In the genomic region with DNA sequence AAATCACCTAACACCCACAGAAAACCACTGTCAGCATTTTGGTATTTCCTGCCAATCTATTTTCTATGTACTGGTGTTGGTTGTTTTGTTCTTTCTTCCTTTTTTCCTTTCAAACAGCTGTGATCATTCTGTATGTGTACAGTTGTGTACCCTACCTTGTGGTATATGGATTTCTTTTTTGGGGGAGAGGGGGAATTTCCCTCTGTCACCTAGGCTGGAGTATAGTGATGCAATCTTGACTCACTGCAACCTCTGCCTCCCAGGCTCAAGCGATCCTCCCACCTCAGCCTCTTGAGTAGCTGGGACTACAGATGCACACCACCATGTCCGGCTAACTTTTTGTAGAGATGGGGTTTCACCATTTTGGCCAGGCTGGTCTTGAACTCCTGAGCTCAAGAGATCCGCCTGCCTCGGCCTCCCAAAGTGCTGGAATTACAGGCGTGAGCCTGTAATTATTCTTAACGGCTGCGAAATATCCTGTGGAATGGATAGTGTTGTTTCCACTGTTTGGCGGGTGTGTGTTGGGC, we compare ENCODE assay signal across 1 cellular context.
TF ChIP-seq lines count a peak whose summit lies in the region.
"Not testable (repeated sequence)": the region's sequence is repeated elsewhere in the genome, so short reads cannot be mapped to it uniquely, and the experiment has no call there.

No MANE protein-coding gene starts in this region.

TF ChIP-seq in K562, 482 proteins besides CTCF, POLR2A, EP300 and RAD21:
- 0 out of 2 replicates have a peak, but pooled peaks have one; percentile 32 for TF ChIP-seq SMARCA4 (IDR thresholded peaks at IDR 0.05)
- 0 out of 2 replicates have a peak, but pooled peaks have one; percentile 28 for TF ChIP-seq ATF7 (IDR thresholded peaks at IDR 0.05)
- 0 out of 2 replicates have a peak, but pooled peaks have one; percentile 12 for TF ChIP-seq MAFG (tag; conservative IDR thresholded peaks at IDR 0.05)
- TF ChIP-seq, protein P1, sequence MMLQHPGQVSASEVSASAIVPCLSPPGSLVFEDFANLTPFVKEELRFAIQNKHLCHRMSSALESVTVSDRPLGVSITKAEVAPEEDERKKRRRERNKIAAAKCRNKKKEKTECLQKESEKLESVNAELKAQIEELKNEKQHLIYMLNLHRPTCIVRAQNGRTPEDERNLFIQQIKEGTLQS (IDR thresholded peaks at IDR 0.05) = peak; percentile 92
- TF ChIP-seq, protein P1 (CRISPR knock-in tag; conservative IDR thresholded peaks at IDR 0.05) = not testable (repeated sequence)
- TF ChIP-seq MAFF (IDR thresholded peaks at IDR 0.05; ENCODE audit: low read length) = 0 out of 2 replicates have a peak, but pooled peaks have one; percentile 5
- peak; percentile 60; the same call in 1 of the 2 replicates for TF ChIP-seq MAFK (IDR thresholded peaks at IDR 0.05; ENCODE audit: low read length)
- peak; percentile 29; the same call in 1 of the 2 replicates for TF ChIP-seq CEBPB (tag; IDR thresholded peaks at IDR 0.05)
- 0 out of 2 replicates have a peak, but pooled peaks have one; percentile 23 for TF ChIP-seq FOSL1 (tag; conservative IDR thresholded peaks at IDR 0.05)
- peak; percentile 78 for TF ChIP-seq C11orf30 (IDR thresholded peaks at IDR 0.05; ENCODE audit: low read depth)
- TF ChIP-seq KDM1A (IDR thresholded peaks at IDR 0.05) = peak in 1 of 2 experiments; percentile 38; a peak in 1 of 4 replicates
- TF ChIP-seq TRIM24 (IDR thresholded peaks at IDR 0.05) = 0 out of 4 replicates have a peak, but pooled peaks of 1 of the 2 experiments have one; percentile 19
- TF ChIP-seq CEBPG (CRISPR knock-in tag; IDR thresholded peaks at IDR 0.05) = peak; percentile 53; the same call in 1 of the 2 replicates
- TF ChIP-seq CEBPG (tag; conservative IDR thresholded peaks at IDR 0.05 in 1 of 2, IDR thresholded peaks at IDR 0.05 in 1 of 2) = peak; percentile 62 to 84
- peak; percentile 82 for TF ChIP-seq ZNF316 (IDR thresholded peaks at IDR 0.05)
- peak; percentile 31; the same call in 1 of the 2 replicates for TF ChIP-seq ARID1B (IDR thresholded peaks at IDR 0.05)
